In genomic region chr17:6775871-6776405, GRCh38 we compare ENCODE assay signal across 12 cellular contexts. TPM values are rescaled to one million over a fixed set of nuclear protein-coding genes. Genes with fewer than 3 reads are reported as not detected.
A peak's percentile ranks its signal among the peaks of the same experiment; 100 is the strongest.
DNase-seq lines count a peak whose midpoint lies in the region; ATAC-seq and TF ChIP-seq lines count a peak whose summit lies in the region.
"Had no signal": no experiment of that assay in that cellular context is flagged by ENCODE, and none has a peak within 500 bp of the region (broad histone marks: within the 10 kb centered on the region; RNA-seq: fewer than 3 reads in every experiment).

TSS of gene FBXO39 (plus strand) at chr17:6776215. CDS start at chr17:6779869, 3,654 bp downstream.

- WGBS in right lobe of liver (ENCODE audit: insufficient coverage, low coverage, low lambda C conversion rate, missing lambda C conversion rate), result 12% methylated on average over 19 of the region's 49 CpGs

- peaks cover 0 to 6% (median 0%) of the 10 kb centered on the region in 4 donors for H3K4me1 ChIP-seq in right lobe of liver

- DNase-seq in left ventricle myocardium superior (peak; percentile 27), Right ventricle myocardium superior (no peak), dorsolateral prefrontal cortex (no peak), right lobe of liver (peak in 1 of 3 donors; percentile 48), NCI-H82 (lab: John Stamatoyannopoulos, UW) (no peak), RKO (ENCODE audit: low spot score) (no peak)
- DNase-seq in effector CD4-positive, alpha-beta T cell, result no peak
- DNase-seq: brain microvascular endothelial cell, NCI-H1436, T-cell had no signal

- TF ChIP-seq CTCF in dorsolateral prefrontal cortex (IDR thresholded peaks at IDR 0.05 in 54 of 56, conservative IDR thresholded peaks at IDR 0.05 in 2 of 56; ENCODE audit: low read depth in 1 of 56, partially characterized antibody in 56 of 56), result no peak
- TF ChIP-seq CTCF in right lobe of liver (IDR thresholded peaks at IDR 0.05), result no peak

- H3K36me3 ChIP-seq in right lobe of liver, result peaks cover 0 to 30% (median 17%) of the 10 kb centered on the region in 4 donors
- H3K36me3 ChIP-seq: brain microvascular endothelial cell had no signal

- peak; percentile 29 for TF ChIP-seq POLR2A in right lobe of liver (IDR thresholded peaks at IDR 0.05)

- H3K9me3 ChIP-seq in right lobe of liver, result no peaks in the 10 kb centered on the region

- peak; percentile 42 for ATAC-seq in left ventricle myocardium superior
- ATAC-seq in Right ventricle myocardium superior (ENCODE audit: poor library complexity), result no peak
- ATAC-seq in right lobe of liver, result peak; percentile 69 to 81 (median 78)
- ATAC-seq in GM21786 (IDR thresholded peaks at IDR 0.05; ENCODE audit: unreplicated experiment), result no peak

- no peak within 1 kb of the TSS for H3K27ac ChIP-seq in dorsolateral prefrontal cortex
- no peak within 1 kb of the TSS for H3K27ac ChIP-seq in right lobe of liver
- H3K27ac ChIP-seq: brain microvascular endothelial cell had no signal

- peaks cover 0 to 51% (median 12%) of the 10 kb centered on the region in 45 donors for H3K27me3 ChIP-seq in dorsolateral prefrontal cortex
- H3K27me3 ChIP-seq in right lobe of liver, result no peaks in the 10 kb centered on the region

- intact Hi-C loops in left ventricle myocardium superior (cut with micrococcal nuclease), result no loop called here
- intact Hi-C loops in Right ventricle myocardium superior (cut with DNase I), result no loop called here
- intact Hi-C loops in dorsolateral prefrontal cortex (cut with DNase I), result no loop called here
- intact Hi-C loops in right lobe of liver (cut with DNase I), result no loop called here

- H3K4me3 ChIP-seq in dorsolateral prefrontal cortex (peak within 1 kb of the TSS in 35 of 59 donors; percentile 4 to 45 (median 25)), right lobe of liver (peak within 1 kb of the TSS in 1 of 3 donors; percentile 36)

RNA-seq across cellular contexts. Expression of gene FBXO39, which starts in this region (rescaled TPM):
- total RNA-seq in left ventricle myocardium superior (not detected), Right ventricle myocardium superior (0.13 TPM), dorsolateral prefrontal cortex (1 to 10 TPM in 9 of 120 experiments, under 1 TPM in 67, not detected in 44; 0.24 to 2.4 (median 0.66) TPM), right lobe of liver (1 to 10 TPM in 1 of 6 experiments, under 1 TPM in 4, not detected in 1; 0.33 to 1.2 (median 0.49) TPM)
- total RNA-seq: HT1080 had no signal

Comparison
In these comparisons a context has a peak if more than half of its experiments do, and no peak if none do; other contexts are left out.
1. Peak in DNase-seq and ATAC-seq in left ventricle myocardium superior; RNA of the gene not detected or under 1 TPM.
2. ATAC-seq: peak in right lobe of liver (4 of 4); none in Right ventricle myocardium superior (single experiment) and GM21786 (single experiment).